1 cellular context compared by ENCODE assay signal in the genomic region with DNA sequence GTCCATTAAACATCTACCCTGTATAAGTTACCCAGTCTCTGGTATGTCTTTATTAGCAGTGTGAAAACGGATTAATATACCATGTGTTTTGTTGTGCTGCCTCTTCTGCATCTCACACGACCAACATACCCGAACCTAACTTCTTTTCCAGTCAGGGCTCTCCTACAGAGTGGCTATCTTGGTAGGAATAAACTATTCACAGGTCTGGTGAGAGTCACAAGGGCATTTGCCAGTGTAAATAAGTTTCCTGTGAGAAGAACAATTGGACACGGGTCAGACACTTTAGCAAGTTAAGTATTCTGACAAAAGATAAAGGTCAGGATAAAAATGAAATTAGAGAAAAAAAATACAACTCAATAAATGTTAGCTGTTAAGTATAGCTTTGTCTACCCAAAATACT.
TF ChIP-seq lines count a peak whose summit lies in the region.

No MANE protein-coding gene starts in this region.

TF ChIP-seq in GM23338, 12 proteins besides CTCF, POLR2A, EP300 and RAD21 (continued from another document):
- TF ChIP-seq, protein P1, sequence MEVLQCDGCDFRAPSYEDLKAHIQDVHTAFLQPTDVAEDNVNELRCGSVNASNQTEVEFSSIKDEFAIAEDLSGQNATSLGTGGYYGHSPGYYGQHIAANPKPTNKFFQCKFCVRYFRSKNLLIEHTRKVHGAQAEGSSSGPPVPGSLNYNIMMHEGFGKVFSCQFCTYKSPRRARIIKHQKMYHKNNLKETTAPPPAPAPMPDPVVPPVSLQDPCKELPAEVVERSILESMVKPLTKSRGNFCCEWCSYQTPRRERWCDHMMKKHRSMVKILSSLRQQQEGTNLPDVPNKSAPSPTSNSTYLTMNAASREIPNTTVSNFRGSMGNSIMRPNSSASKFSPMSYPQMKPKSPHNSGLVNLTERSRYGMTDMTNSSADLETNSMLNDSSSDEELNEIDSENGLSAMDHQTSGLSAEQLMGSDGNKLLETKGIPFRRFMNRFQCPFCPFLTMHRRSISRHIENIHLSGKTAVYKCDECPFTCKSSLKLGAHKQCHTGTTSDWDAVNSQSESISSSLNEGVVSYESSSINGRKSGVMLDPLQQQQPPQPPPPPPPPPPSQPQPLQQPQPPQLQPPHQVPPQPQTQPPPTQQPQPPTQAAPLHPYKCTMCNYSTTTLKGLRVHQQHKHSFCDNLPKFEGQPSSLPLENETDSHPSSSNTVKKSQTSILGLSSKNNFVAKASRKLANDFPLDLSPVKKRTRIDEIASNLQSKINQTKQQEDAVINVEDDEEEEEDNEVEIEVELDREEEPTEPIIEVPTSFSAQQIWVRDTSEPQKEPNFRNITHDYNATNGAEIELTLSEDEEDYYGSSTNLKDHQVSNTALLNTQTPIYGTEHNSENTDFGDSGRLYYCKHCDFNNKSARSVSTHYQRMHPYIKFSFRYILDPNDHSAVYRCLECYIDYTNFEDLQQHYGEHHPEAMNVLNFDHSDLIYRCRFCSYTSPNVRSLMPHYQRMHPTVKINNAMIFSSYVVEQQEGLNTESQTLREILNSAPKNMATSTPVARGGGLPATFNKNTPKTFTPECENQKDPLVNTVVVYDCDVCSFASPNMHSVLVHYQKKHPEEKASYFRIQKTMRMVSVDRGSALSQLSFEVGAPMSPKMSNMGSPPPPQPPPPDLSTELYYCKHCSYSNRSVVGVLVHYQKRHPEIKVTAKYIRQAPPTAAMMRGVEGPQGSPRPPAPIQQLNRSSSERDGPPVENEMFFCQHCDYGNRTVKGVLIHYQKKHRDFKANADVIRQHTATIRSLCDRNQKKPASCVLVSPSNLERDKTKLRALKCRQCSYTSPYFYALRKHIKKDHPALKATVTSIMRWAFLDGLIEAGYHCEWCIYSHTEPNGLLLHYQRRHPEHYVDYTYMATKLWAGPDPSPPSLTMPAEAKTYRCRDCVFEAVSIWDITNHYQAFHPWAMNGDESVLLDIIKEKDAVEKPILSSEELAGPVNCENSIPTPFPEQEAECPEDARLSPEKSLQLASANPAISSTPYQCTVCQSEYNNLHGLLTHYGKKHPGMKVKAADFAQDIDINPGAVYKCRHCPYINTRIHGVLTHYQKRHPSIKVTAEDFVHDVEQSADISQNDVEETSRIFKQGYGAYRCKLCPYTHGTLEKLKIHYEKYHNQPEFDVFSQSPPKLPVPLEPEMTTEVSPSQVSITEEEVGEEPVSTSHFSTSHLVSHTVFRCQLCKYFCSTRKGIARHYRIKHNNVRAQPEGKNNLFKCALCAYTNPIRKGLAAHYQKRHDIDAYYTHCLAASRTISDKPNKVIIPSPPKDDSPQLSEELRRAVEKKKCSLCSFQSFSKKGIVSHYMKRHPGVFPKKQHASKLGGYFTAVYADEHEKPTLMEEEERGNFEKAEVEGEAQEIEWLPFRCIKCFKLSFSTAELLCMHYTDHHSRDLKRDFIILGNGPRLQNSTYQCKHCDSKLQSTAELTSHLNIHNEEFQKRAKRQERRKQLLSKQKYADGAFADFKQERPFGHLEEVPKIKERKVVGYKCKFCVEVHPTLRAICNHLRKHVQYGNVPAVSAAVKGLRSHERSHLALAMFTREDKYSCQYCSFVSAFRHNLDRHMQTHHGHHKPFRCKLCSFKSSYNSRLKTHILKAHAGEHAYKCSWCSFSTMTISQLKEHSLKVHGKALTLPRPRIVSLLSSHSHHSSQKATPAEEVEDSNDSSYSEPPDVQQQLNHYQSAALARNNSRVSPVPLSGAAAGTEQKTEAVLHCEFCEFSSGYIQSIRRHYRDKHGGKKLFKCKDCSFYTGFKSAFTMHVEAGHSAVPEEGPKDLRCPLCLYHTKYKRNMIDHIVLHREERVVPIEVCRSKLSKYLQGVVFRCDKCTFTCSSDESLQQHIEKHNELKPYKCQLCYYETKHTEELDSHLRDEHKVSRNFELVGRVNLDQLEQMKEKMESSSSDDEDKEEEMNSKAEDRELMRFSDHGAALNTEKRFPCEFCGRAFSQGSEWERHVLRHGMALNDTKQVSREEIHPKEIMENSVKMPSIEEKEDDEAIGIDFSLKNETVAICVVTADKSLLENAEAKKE (CRISPR knock-in tag; IDR thresholded peaks at IDR 0.05) = no peak
TF ChIP-seq in GM23338: peak in this region for 0.
